In genomic region chr1:15479654-15480347, GRCh38 we compare ENCODE assay signal across 35 cellular contexts. TPM values are rescaled to one million over a fixed set of nuclear protein-coding genes. Genes with fewer than 3 reads are reported as not detected.
"Had no signal": no experiment of that assay in that cellular context is flagged by ENCODE, and none has a peak within 500 bp of the region (broad histone marks: within the 10 kb centered on the region; RNA-seq: fewer than 3 reads in every experiment).

No MANE protein-coding gene starts in this region.

- H3K4me3 ChIP-seq: ascending aorta, breast epithelium, MG63, Peyer's patch, SJSA1 had no signal

- H3K4me2 ChIP-seq: SK-N-SH had no signal

- H3K9me3 ChIP-seq: ascending aorta, breast epithelium, MG63, Peyer's patch, SJSA1, SK-N-SH had no signal

- H3K27me3 ChIP-seq: ascending aorta, breast epithelium, MG63, Peyer's patch, SJSA1 had no signal

- H3K4me1 ChIP-seq: ascending aorta, breast epithelium, Peyer's patch, SJSA1 had no signal

- ATAC-seq: activated CD8-positive, alpha-beta T cell treated with anti-CD3 and anti-CD28 coated beads for 36 hours; PC-3; T-helper 17 cell had no signal

- H3K27ac ChIP-seq: ascending aorta, breast epithelium, Peyer's patch, SJSA1 had no signal

- H3K9ac ChIP-seq: SK-N-SH had no signal

- H3K36me3 ChIP-seq: ascending aorta, breast epithelium, MG63, Peyer's patch, SJSA1 had no signal

- DNase-seq: activated CD4-positive, alpha-beta T cell treated with anti-CD3 and anti-CD28 coated beads, Interleukin-2, amount 10 ng/mL, durations not matched to agents 24 days and 14 days; activated CD4-positive, alpha-beta T cell treated with anti-CD3 and anti-CD28 coated beads, Interleukin-2, amount 50 U/mL, for 4 hours; activated CD8-positive, alpha-beta T cell treated with anti-CD3 and anti-CD28 coated beads for 36 hours; activated gamma-delta T cell; activated naive CD4-positive, alpha-beta T cell treated with Interleukin-2 at 50 U/mL for 16 hours; activated naive CD8-positive, alpha-beta T cell treated with anti-CD3 and anti-CD28 coated beads, Interleukin-2, amount 10 ng/mL, durations not matched to agents 7 days and 5 days; activated T-cell treated with anti-CD3 and anti-CD28 coated beads, Interleukin-2, amount 50 U/mL, for 24 hours; amygdala; Kasumi-1; KG1; MG63; NCI-H1092 treated with DMSO at 0.1 percent for 48 hours; NCI-H1417; NCI-H146; NCI-H187; NCI-H2029 treated with DMSO at 0.1 percent for 48 hours; NCI-H2107; NCI-H2171; NCI-H510A; NCI-H526; NCI-H748 treated with DMSO at 0.1 percent for 48 hours; NK-92 treated with Interleukin-12 subunit alpha and Interleukin-12 subunit beta, amount 100 ng/mL, for 24 hours; PC-3; Peyer's patch; RPMI8226; SHP77 treated with DMSO at 0.1 percent for 48 hours; SK-N-SH; T-helper 17 cell; T-helper 9 cell had no signal

RNA-seq across cellular contexts. Expression of gene CELA2B, which starts 3.9 kb away (rescaled TPM):
- total RNA-seq: activated CD4-positive, alpha-beta T cell treated with anti-CD3 and anti-CD28 coated beads, Interleukin-2, amount 10 ng/mL, durations not matched to agents 24 days and 14 days; activated CD8-positive, alpha-beta memory T cell treated with anti-CD3 and anti-CD28 coated beads for 36 hours; activated CD8-positive, alpha-beta T cell treated with anti-CD3 and anti-CD28 coated beads for 36 hours; activated naive CD8-positive, alpha-beta T cell treated with anti-CD3 and anti-CD28 coated beads, Interleukin-2, amount 10 ng/mL, durations not matched to agents 7 days and 5 days; activated T-helper 2 cell treated with anti-CD3 and anti-CD28 coated beads, Interferon-gamma antibody, Interleukin-2, Interleukin-4, amounts not matched to agents 10 μg/mL and 5 μg/mL and 100 μg/mL, durations not matched to agents 14 hours and 24 hours and 36 hours; ascending aorta; breast epithelium; cardiac septum; PC-3; Peyer's patch; SJSA1; T-helper 17 cell had no signal
- polyA plus RNA-seq: SK-N-SH had no signal

RNA-seq across cellular contexts. Expression of gene CELA2A, which starts 23.3 kb away (rescaled TPM):
- total RNA-seq: activated CD4-positive, alpha-beta T cell treated with anti-CD3 and anti-CD28 coated beads, Interleukin-2, amount 10 ng/mL, durations not matched to agents 24 days and 14 days; activated CD8-positive, alpha-beta memory T cell treated with anti-CD3 and anti-CD28 coated beads for 36 hours; activated CD8-positive, alpha-beta T cell treated with anti-CD3 and anti-CD28 coated beads for 36 hours; activated naive CD8-positive, alpha-beta T cell treated with anti-CD3 and anti-CD28 coated beads, Interleukin-2, amount 10 ng/mL, durations not matched to agents 7 days and 5 days; activated T-helper 2 cell treated with anti-CD3 and anti-CD28 coated beads, Interferon-gamma antibody, Interleukin-2, Interleukin-4, amounts not matched to agents 10 μg/mL and 5 μg/mL and 100 μg/mL, durations not matched to agents 14 hours and 24 hours and 36 hours; ascending aorta; breast epithelium; cardiac septum; PC-3; Peyer's patch; SJSA1; T-helper 17 cell had no signal
- polyA plus RNA-seq: SK-N-SH had no signal

RNA-seq across cellular contexts. Expression of gene CTRC, which starts 41.6 kb away (rescaled TPM):
- total RNA-seq: activated CD4-positive, alpha-beta T cell treated with anti-CD3 and anti-CD28 coated beads, Interleukin-2, amount 10 ng/mL, durations not matched to agents 24 days and 14 days; activated CD8-positive, alpha-beta memory T cell treated with anti-CD3 and anti-CD28 coated beads for 36 hours; activated CD8-positive, alpha-beta T cell treated with anti-CD3 and anti-CD28 coated beads for 36 hours; ascending aorta; cardiac septum; SJSA1 had no signal
